ENCODE assay signal across 9 cellular contexts in genomic region chr12:72264548-72265175, GRCh38. TPM values are rescaled to one million over a fixed set of nuclear protein-coding genes. Genes with fewer than 3 reads are reported as not detected.
DNase-seq lines count a peak whose midpoint lies in the region; ATAC-seq, FAIRE-seq and TF ChIP-seq lines count a peak whose summit lies in the region.
"Had no signal": no experiment of that assay in that cellular context is flagged by ENCODE, and none has a peak within 500 bp of the region (broad histone marks: within the 10 kb centered on the region; RNA-seq: fewer than 3 reads in every experiment).

No MANE protein-coding gene starts in this region.

- ATAC-seq in A549 (peak in 1 of 2 experiments; percentile 67; a peak in 2 of 6 replicates), Panc1 (no peak; the same call in 1 of the 2 replicates), HG02885 (IDR thresholded peaks at IDR 0.05; ENCODE audit: poor library complexity, unreplicated experiment) (no peak), GM19035 (IDR thresholded peaks at IDR 0.05; ENCODE audit: unreplicated experiment) (no peak)
- ATAC-seq: activated T-cell treated with anti-CD3 and anti-CD28 coated beads, Interleukin-2, amount 50 U/mL, for 4 hours had no signal

- peak; percentile 49 for TF ChIP-seq CTCF in A549 (IDR thresholded peaks at IDR 0.05)
- TF ChIP-seq CTCF in GM13977 (IDR thresholded peaks at IDR 0.05; ENCODE audit: extremely low read depth, insufficient read depth, missing control alignments): peak; percentile 31
- TF ChIP-seq CTCF in Panc1 (IDR thresholded peaks at IDR 0.05): peak; percentile 57; the same call in 1 of the 2 replicates
- peak; percentile 42 for TF ChIP-seq CTCF in foreskin fibroblast (IDR thresholded peaks at IDR 0.05; ENCODE audit: low read depth, low read length)

- TF ChIP-seq EP300 in A549 (IDR thresholded peaks at IDR 0.05): no peak

- intact Hi-C loops in Panc1 (cut with micrococcal nuclease; ENCODE audit: unreplicated experiment): no loop called here

- CTCF ChIA-PET in A549 (lab: Yijun Ruan, JAX): interaction anchor here (0.6 to 1.9 kb wide), 2 partner anchors 10 to 33 kb away, joined by 3 to 6 read pairs; no protein-coding TSS in a partner anchor
- CTCF ChIA-PET in Panc1 (lab: Charles Lee): interaction anchor here (0.6 kb wide), 2 partner anchors 82 to 1103 kb away, joined by 3 read pairs; no protein-coding TSS in a partner anchor

- TF ChIP-seq RAD21 in A549 (conservative IDR thresholded peaks at IDR 0.05 in 1 of 2, IDR thresholded peaks at IDR 0.05 in 1 of 2): peak; percentile 34 to 35; a peak in 2 of 5 replicates

- 0% methylated on average over 1 of the region's 1 CpG for WGBS in A549 (ENCODE audit: missing lambda C conversion rate)

- TF ChIP-seq POLR2A in A549 (IDR thresholded peaks at IDR 0.05; ENCODE audit: low read length): no peak

- no peak for FAIRE-seq in A549 (lab: Jason Lieb, UNC)

- no peak overlapping the region for H3K4me2 ChIP-seq in A549

- H3K9me3 ChIP-seq in A549: no peaks in the 10 kb centered on the region
- no peaks in the 10 kb centered on the region for H3K9me3 ChIP-seq in Panc1 (ENCODE audit: control insufficient read depth, insufficient read depth, low read depth, low read length)

- in situ Hi-C loops in GM13977 (cut with MboI; ENCODE audit: low pct_unique_long_range_greater_than_20kb, low sequenced_read_pairs, unreplicated experiment): no loop called here
- in situ Hi-C loops in Panc1 (cut with HindIII; ENCODE audit: low pct_unique_long_range_greater_than_20kb, low sequenced_read_pairs): no loop called here

- BruUV-seq in Panc1 (replicated peaks; lab: Mats Ljungman, UMichigan): no TSS peak

- POLR2A ChIA-PET in A549 (lab: Yijun Ruan, JAX): no interaction called here
- POLR2A ChIA-PET in Panc1 (lab: Charles Lee): no interaction called here

- H3K27ac ChIP-seq in A549 (no peak overlapping the region), Panc1 (ENCODE audit: low read length) (no peak overlapping the region)

- H3K4me3 ChIP-seq in A549: no peak overlapping the region
- H3K4me3 ChIP-seq in Panc1 (ENCODE audit: low read depth in 2 of 2, low read length in 2 of 2): no peak overlapping the region
- no peak overlapping the region for H3K4me3 ChIP-seq in foreskin fibroblast (ENCODE audit: low read depth in 1 of 2, low read length in 2 of 2)

- H3K36me3 ChIP-seq in Panc1 (ENCODE audit: control insufficient read depth, insufficient read depth, low read length): no peaks in the 10 kb centered on the region

- DNase-seq in A549 (ENCODE audit: low read depth in 1 of 2, low spot score in 1 of 2) (peak in 1 of 2 experiments; percentile 24), GM13977 (ENCODE audit: low spot score) (peak; percentile 7), Panc1 (ENCODE audit: low read depth, low spot score) (no peak), foreskin fibroblast (peak in 1 of 2 donors; percentile 62), HuH-7 (ENCODE audit: low spot score) (no peak), islet precursor cell (no peak)
- DNase-seq: activated T-cell treated with anti-CD3 and anti-CD28 coated beads, Interleukin-2, amount 50 U/mL, for 4 hours had no signal

- H3K27me3 ChIP-seq in Panc1 (ENCODE audit: control insufficient read depth, insufficient read depth, low read length): peaks cover 14% of the 10 kb centered on the region

- H3K4me1 ChIP-seq in A549: no peaks in the 10 kb centered on the region
- H3K4me1 ChIP-seq in Panc1 (ENCODE audit: control insufficient read depth, insufficient read depth, low read length): no peaks in the 10 kb centered on the region

TF ChIP-seq in A549, 52 proteins besides CTCF, POLR2A, EP300 and RAD21:
- TF ChIP-seq CEBPB (IDR thresholded peaks at IDR 0.05) (no peak), SMC3 (IDR thresholded peaks at IDR 0.05) (peak; percentile 45; the same call in 2 of the 3 replicates), FOSB (CRISPR knock-in tag; IDR thresholded peaks at IDR 0.05) (no peak), RFX5 (IDR thresholded peaks at IDR 0.05) (no peak), CHD4 (IDR thresholded peaks at IDR 0.05; ENCODE audit: borderline replicate concordance) (no peak), JUNB (IDR thresholded peaks at IDR 0.05) (no peak)
- TF ChIP-seq, protein P1, sequence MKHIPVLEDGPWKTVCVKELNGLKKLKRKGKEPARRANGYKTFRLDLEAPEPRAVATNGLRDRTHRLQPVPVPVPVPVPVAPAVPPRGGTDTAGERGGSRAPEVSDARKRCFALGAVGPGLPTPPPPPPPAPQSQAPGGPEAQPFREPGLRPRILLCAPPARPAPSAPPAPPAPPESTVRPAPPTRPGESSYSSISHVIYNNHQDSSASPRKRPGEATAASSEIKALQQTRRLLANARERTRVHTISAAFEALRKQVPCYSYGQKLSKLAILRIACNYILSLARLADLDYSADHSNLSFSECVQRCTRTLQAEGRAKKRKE (CRISPR knock-in tag; IDR thresholded peaks at IDR 0.05; ENCODE audit: low read depth): no peak
TF ChIP-seq in A549: peak in this region for 1.

RNA-seq across cellular contexts. Expression of gene TRHDE, which starts 7.5 kb away (rescaled TPM):
- polyA plus RNA-seq in A549 (2011; rRNA removed) (0.16 and 0.20 TPM in 2 replicates), A549 (2017; fragmentation: RNase III; extraction: RNeasy Plus Mini Kit Qiagen cat#74134 plus additional on column Dnase treatment) (0.10 to 0.32 TPM (median 0.13 TPM) in 3 replicates)
- polyA plus RNA-seq in A549 (2012; cell fraction: cytosol; rRNA removed): 0.01 and 0.03 TPM in 2 replicates
- 0.02 and 0.07 TPM in 2 replicates for polyA plus RNA-seq in A549 (2012; cell fraction: nucleus; rRNA removed)
- 0.10 and 0.12 TPM in 2 replicates for polyA minus RNA-seq in A549 (2011; rRNA and poly(A)+ RNA removed)
- 1.9 TPM for total RNA-seq in Panc1 (2021; ENCODE audit: unreplicated experiment)
- polyA plus RNA-seq in Panc1 (2012; ENCODE audit: insufficient read length): 0.58 TPM
- total RNA-seq: activated T-cell treated with anti-CD3 and anti-CD28 coated beads, Interleukin-2, amount 50 U/mL, for 4 hours had no signal
